13 cellular contexts compared by ENCODE assay signal in the genomic region with DNA sequence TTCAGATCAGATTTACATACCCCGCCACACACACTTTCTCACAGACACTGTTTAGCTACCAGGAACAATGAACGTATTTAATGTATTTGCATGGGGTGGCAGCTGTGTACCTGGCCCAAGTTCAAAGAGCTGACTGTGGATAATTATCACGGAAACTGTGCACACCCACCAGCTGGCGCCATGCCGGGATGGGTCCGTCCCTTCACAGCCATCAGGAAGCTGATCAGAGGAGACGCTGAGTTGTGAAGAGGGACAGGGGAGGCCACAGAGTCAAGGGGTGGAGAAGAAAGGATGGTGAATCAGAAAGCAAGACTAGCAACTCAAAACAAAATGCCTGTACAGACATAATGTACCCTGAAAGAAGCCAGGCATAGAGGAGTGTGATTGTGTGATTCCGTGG. TPM values are rescaled to one million over a fixed set of nuclear protein-coding genes. Genes with fewer than 3 reads are reported as not detected.
A peak's percentile ranks its signal among the peaks of the same experiment; 100 is the strongest.
DNase-seq lines count a peak whose midpoint lies in the region; ATAC-seq, FAIRE-seq and TF ChIP-seq lines count a peak whose summit lies in the region.
"Had no signal": no experiment of that assay in that cellular context is flagged by ENCODE, and none has a peak within 500 bp of the region (broad histone marks: within the 10 kb centered on the region; RNA-seq: fewer than 3 reads in every experiment).

No MANE protein-coding gene starts in this region.

- H3K4me3 ChIP-seq in CD4-positive, alpha-beta memory T cell (ENCODE audit: low read length in 2 of 2) = no peak overlapping the region
- H3K4me3 ChIP-seq in GM23248 (no peak overlapping the region), PC-3 (ENCODE audit: low read length) (no peak overlapping the region), keratinocyte (ENCODE audit: control insufficient read depth in 2 of 3, extremely low read depth in 1 of 3, insufficient read depth in 2 of 3, low read depth in 1 of 3, low read length in 3 of 3) (peak overlapping the region in 1 of 3 experiments; percentile 4)
- H3K4me3 ChIP-seq: uterus had no signal

- in situ Hi-C loops in GM23248 (cut with MboI) = no loop called here

- 12 to 14% methylated on average over 8 of the region's 8 CpGs for WGBS in GM23248 (ENCODE audit: low coverage in 1 of 2, low lambda C conversion rate in 2 of 2, missing lambda C conversion rate in 2 of 2), 2 experiments

- dilution Hi-C loops in keratinocyte (cut with MboI; ENCODE audit: extremely low pct_ligation_motif_present, low sequenced_read_pairs) = no loop called here

- intact Hi-C loops in CD4-positive, alpha-beta memory T cell (cut with micrococcal nuclease) = no loop called here
- intact Hi-C loops in PC-3 (cut with micrococcal nuclease) = no loop called here

- H3K27ac Mint-ChIP-seq in CD4-positive, alpha-beta memory T cell = peak overlapping the region in 2 of 7 donors; percentile 14 to 67
- H3K27ac Mint-ChIP-seq: IgD-negative memory B cell had no signal

- peaks cover 6 to 13% (median 7%) of the 10 kb centered on the region in 4 donors for H3K4me1 Mint-ChIP-seq in CD4-positive, alpha-beta memory T cell

- no peaks in the 10 kb centered on the region for H3K9me3 ChIP-seq in CD4-positive, alpha-beta memory T cell (ENCODE audit: control insufficient read depth in 1 of 2, low read length in 2 of 2)
- H3K9me3 ChIP-seq in GM23248 (ENCODE audit: low read depth) = no peaks in the 10 kb centered on the region
- no peaks in the 10 kb centered on the region for H3K9me3 ChIP-seq in PC-3 (ENCODE audit: low read length)
- no peaks in the 10 kb centered on the region for H3K9me3 ChIP-seq in keratinocyte (ENCODE audit: control insufficient read depth, low read depth, low read length)
- H3K9me3 ChIP-seq: uterus had no signal

- POLR2A ChIA-PET in CD4-positive, alpha-beta memory T cell (lab: Charles Lee; ENCODE audit: partially characterized antibody) = no interaction called here
- POLR2A ChIA-PET in PC-3 (lab: Charles Lee; ENCODE audit: unreplicated experiment) = no interaction called here

- H3K27me3 ChIP-seq in CD4-positive, alpha-beta memory T cell (ENCODE audit: insufficient read depth, low read length) = no peaks in the 10 kb centered on the region
- H3K27me3 ChIP-seq in GM23248 (replicated peaks; ENCODE audit: insufficient read depth) (peaks cover 32% of the 10 kb centered on the region), PC-3 (ENCODE audit: low read length) (no peaks in the 10 kb centered on the region), keratinocyte (ENCODE audit: control insufficient read depth, extremely low read depth, insufficient read depth, low read length) (no peaks in the 10 kb centered on the region)
- H3K27me3 ChIP-seq: uterus had no signal

- CTCF ChIA-PET in CD4-positive, alpha-beta memory T cell (lab: Charles Lee; ENCODE audit: partially characterized antibody) = interaction anchor here (1.0 kb wide), 1 partner anchor 23 kb away, joined by 4 read pairs; no protein-coding TSS in a partner anchor
- CTCF ChIA-PET in PC-3 (lab: Charles Lee) = no interaction called here

- H3K36me3 Mint-ChIP-seq in CD4-positive, alpha-beta memory T cell = peaks cover 0 to 2% of the 10 kb centered on the region in 2 donors
- H3K36me3 Mint-ChIP-seq: IgD-negative memory B cell had no signal

- H3K9me3 Mint-ChIP-seq in CD4-positive, alpha-beta memory T cell = peaks cover 0 to 2% (median 1%) of the 10 kb centered on the region in 8 donors

- no peaks in the 10 kb centered on the region for H3F3A ChIP-seq in GM23248 (ENCODE audit: insufficient read depth)
- H3F3A ChIP-seq in PC-3 (ENCODE audit: low read length, unreplicated experiment) = no peaks in the 10 kb centered on the region

- no peak overlapping the region for H3K4me2 ChIP-seq in GM23248 (ENCODE audit: unreplicated experiment)
- H3K4me2 ChIP-seq in PC-3 (ENCODE audit: low read length) = 0 out of 2 replicates have a peak overlapping the region, but pooled peaks have one; percentile 14
- peak overlapping the region; percentile 59 for H3K4me2 ChIP-seq in keratinocyte (ENCODE audit: control insufficient read depth, extremely low read depth, insufficient read depth, low read depth, low read length)

- peaks cover 6% of the 10 kb centered on the region for H3K4me1 ChIP-seq in CD4-positive, alpha-beta memory T cell (ENCODE audit: insufficient read depth, low read length)
- H3K4me1 ChIP-seq in GM23248 (ENCODE audit: insufficient read depth) (peaks cover 4% of the 10 kb centered on the region), PC-3 (ENCODE audit: insufficient read depth, low read length) (peaks cover 2% of the 10 kb centered on the region; the same call in 1 of the 2 replicates), keratinocyte (ENCODE audit: control insufficient read depth, extremely low read depth, insufficient read depth, low read length) (peaks cover 8% of the 10 kb centered on the region)
- H3K4me1 ChIP-seq: uterus had no signal

- peaks cover 10 to 22% of the 10 kb centered on the region in 2 donors for H3K27me3 Mint-ChIP-seq in CD4-positive, alpha-beta memory T cell

- H3K79me2 ChIP-seq in GM23248 (ENCODE audit: insufficient read depth) = no peaks in the 10 kb centered on the region
- no peaks in the 10 kb centered on the region for H3K79me2 ChIP-seq in PC-3 (ENCODE audit: low read length)
- H3K79me2 ChIP-seq in keratinocyte (ENCODE audit: control insufficient read depth, insufficient read depth, low read length) = no peaks in the 10 kb centered on the region

- no peak overlapping the region for H2AFZ ChIP-seq in GM23248
- peak overlapping the region; percentile 19; the same call in 1 of the 2 replicates for H2AFZ ChIP-seq in PC-3 (ENCODE audit: low read length)
- peak overlapping the region; percentile 67 for H2AFZ ChIP-seq in keratinocyte (ENCODE audit: control insufficient read depth, low read length)

- H3K9me2 ChIP-seq in GM23248 (ENCODE audit: insufficient read depth) (no peaks in the 10 kb centered on the region), PC-3 (replicated peaks; ENCODE audit: low read length) (no peaks in the 10 kb centered on the region)

- no TSS peak for BruUV-seq in PC-3 (replicated peaks; lab: Mats Ljungman, UMichigan)

- H3K27ac ChIP-seq in CD4-positive, alpha-beta memory T cell (ENCODE audit: low read depth, low read length) = no peak overlapping the region
- H3K27ac ChIP-seq in GM23248 (no peak overlapping the region), PC-3 (ENCODE audit: low read length) (no peak overlapping the region), keratinocyte (ENCODE audit: control insufficient read depth, insufficient read depth, low read length) (no peak overlapping the region)
- H3K27ac ChIP-seq: uterus had no signal

- FAIRE-seq in keratinocyte (lab: Jason Lieb, UNC) = peak; percentile 48

- H3K4me3 Mint-ChIP-seq in CD4-positive, alpha-beta memory T cell = peak overlapping the region in 5 of 8 donors; percentile 11 to 78 (median 65)

- DNase-seq in CD4-positive, alpha-beta memory T cell = peak in 1 of 5 donors; percentile 10
- DNase-seq in GM23248 = peak; percentile 13
- no peak for DNase-seq in PC-3
- no peak for DNase-seq in keratinocyte (ENCODE audit: low read depth, low spot score)
- DNase-seq in NCI-H128 (lab: John Stamatoyannopoulos, UW; ENCODE audit: unreplicated experiment) = no peak
- DNase-seq in cerebellar nuclear complex (lab: John Stamatoyannopoulos, UW) = no peak
- no peak for DNase-seq in UCSD-AML1 (lab: John Stamatoyannopoulos, UW; ENCODE audit: unreplicated experiment)
- DNase-seq: HCEC 1CT, retina, T1000, uterus had no signal

- H4K20me1 ChIP-seq in GM23248 (ENCODE audit: insufficient read depth) (no peaks in the 10 kb centered on the region), PC-3 (ENCODE audit: low read length) (no peaks in the 10 kb centered on the region), keratinocyte (ENCODE audit: control insufficient read depth, extremely low read depth, insufficient read depth, low read length) (no peaks in the 10 kb centered on the region)

- ATAC-seq in PC-3 = no peak
- ATAC-seq in GM18858 (IDR thresholded peaks at IDR 0.05; ENCODE audit: unreplicated experiment) = no peak

- H3K9me1 ChIP-seq in keratinocyte (ENCODE audit: control insufficient read depth, extremely low read depth, insufficient read depth, low read length) = no peaks in the 10 kb centered on the region

- H3K36me3 ChIP-seq in CD4-positive, alpha-beta memory T cell (ENCODE audit: insufficient read depth, low read length) = no peaks in the 10 kb centered on the region
- no peaks in the 10 kb centered on the region for H3K36me3 ChIP-seq in GM23248 (ENCODE audit: low read depth)
- H3K36me3 ChIP-seq in PC-3 (ENCODE audit: low read depth, low read length) = no peaks in the 10 kb centered on the region
- H3K36me3 ChIP-seq in keratinocyte (ENCODE audit: control insufficient read depth in 2 of 2, extremely low read depth in 1 of 2, insufficient read depth in 2 of 2, low read length in 2 of 2) = no peaks in the 10 kb centered on the region
- H3K36me3 ChIP-seq: uterus had no signal

- no peak overlapping the region for H3K9ac ChIP-seq in GM23248
- no peak overlapping the region for H3K9ac ChIP-seq in PC-3 (ENCODE audit: low read length)
- no peak overlapping the region for H3K9ac ChIP-seq in keratinocyte (ENCODE audit: control insufficient read depth, extremely low read depth, insufficient read depth, low read length)

- TF ChIP-seq CTCF in PC-3 (conservative IDR thresholded peaks at IDR 0.05; ENCODE audit: low read depth, low read length) = no peak
- no peak for TF ChIP-seq CTCF in keratinocyte (optimal IDR thresholded peaks at IDR 0.05 in 1 of 3, IDR thresholded peaks at IDR 0.05 in 1 of 3, conservative IDR thresholded peaks at IDR 0.05 in 1 of 3; ENCODE audit: extremely low read depth in 1 of 3, insufficient read depth in 2 of 3, low read length in 3 of 3)

RNA-seq across cellular contexts. Expression of a gene that starts 13.1 kb away (rescaled TPM):
- not detected for total RNA-seq in CD4-positive, alpha-beta memory T cell
- not detected for polyA plus RNA-seq in CD4-positive, alpha-beta memory T cell
- not detected in 2 replicates for total RNA-seq in GM23248 (2014; rRNA removed; shearing (Covaris generic))
- polyA plus RNA-seq in GM23248 (2016; fragmentation: Nextera tagmentation; extraction: Ambion mirVana) (not detected in 2 replicates), keratinocyte (0.45 to 1.5 TPM (median 0.69 TPM) in 3 replicates)
- total RNA-seq in PC-3 (2014; rRNA removed) = 0.17 and 0.55 TPM in 2 replicates
- 11.3 TPM for polyA plus RNA-seq in keratinocyte (2011; ENCODE audit: low read depth)
- 0.23 and 0.32 TPM in 2 replicates for polyA plus RNA-seq in keratinocyte (2011; cell fraction: cytosol; rRNA removed)
- 2.0 and 2.3 TPM in 2 replicates for polyA plus RNA-seq in keratinocyte (2011; cell fraction: nucleus; rRNA removed)
- polyA plus RNA-seq in keratinocyte (2012; ENCODE audit: low replicate concordance) = 0.37 and 24.3 TPM in 2 replicates
- 0.42 to 1.5 TPM (median 0.49 TPM) in 3 replicates for polyA minus RNA-seq in keratinocyte
- 0.58 TPM for polyA minus RNA-seq in keratinocyte (2011; cell fraction: cytosol; rRNA and poly(A)+ RNA removed)
- polyA minus RNA-seq in keratinocyte (2011; cell fraction: nucleus; rRNA and poly(A)+ RNA removed) = 1.7 and 1.8 TPM in 2 replicates
- polyA plus RNA-seq: IgD-negative memory B cell had no signal

RNA-seq across cellular contexts. Expression of a gene that starts 49.0 kb away (rescaled TPM):
- not detected for total RNA-seq in CD4-positive, alpha-beta memory T cell
- not detected for polyA plus RNA-seq in CD4-positive, alpha-beta memory T cell
- not detected in 2 replicates for total RNA-seq in GM23248 (2014; rRNA removed; shearing (Covaris generic))
- polyA plus RNA-seq in GM23248 (2016; fragmentation: Nextera tagmentation; extraction: Ambion mirVana) (not detected in 2 replicates), keratinocyte (1.1 to 15.5 TPM (median 4.4 TPM) in 3 replicates)
- total RNA-seq in PC-3 (2014; rRNA removed) = 5.5 and 5.8 TPM in 2 replicates
- 24.5 TPM for polyA plus RNA-seq in keratinocyte (2011; ENCODE audit: low read depth)
- 1.2 and 1.3 TPM in 2 replicates for polyA plus RNA-seq in keratinocyte (2011; cell fraction: cytosol; rRNA removed)
- 9.9 and 12.0 TPM in 2 replicates for polyA plus RNA-seq in keratinocyte (2011; cell fraction: nucleus; rRNA removed)
- 1.8 and 38.4 TPM in 2 replicates for polyA plus RNA-seq in keratinocyte (2012; ENCODE audit: low replicate concordance)
- polyA minus RNA-seq in keratinocyte = 4.6 to 12.8 TPM (median 4.9 TPM) in 3 replicates
- polyA minus RNA-seq in keratinocyte (2011; cell fraction: cytosol; rRNA and poly(A)+ RNA removed) = 9.0 TPM
- polyA minus RNA-seq in keratinocyte (2011; cell fraction: nucleus; rRNA and poly(A)+ RNA removed) = 7.7 and 8.2 TPM in 2 replicates
- polyA plus RNA-seq: IgD-negative memory B cell had no signal
